Comparison of ENCODE assay signal across 25 cellular contexts in the genomic region with DNA sequence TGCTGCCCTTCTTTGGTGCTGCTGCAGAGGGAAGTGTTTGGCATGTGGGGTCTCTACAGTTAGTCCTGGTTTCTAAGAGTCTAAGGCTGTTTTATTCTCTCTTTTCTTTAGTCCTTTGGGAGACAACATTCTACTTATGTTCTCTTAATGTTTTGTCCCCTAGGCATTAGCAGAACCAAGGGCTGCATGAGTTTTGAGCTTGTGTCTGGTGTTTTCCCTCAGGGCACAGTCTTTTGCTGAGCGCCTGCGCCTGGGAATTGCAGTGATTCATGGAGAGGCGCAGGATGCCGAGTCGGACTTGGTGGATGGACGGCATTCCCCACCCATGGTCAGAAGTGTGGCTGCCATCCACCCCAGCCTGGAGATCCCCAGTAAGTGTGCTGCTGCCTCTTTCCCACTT. TPM values are rescaled to one million over a fixed set of nuclear protein-coding genes. Genes with fewer than 3 reads are reported as not detected.
"Had no signal": no experiment of that assay in that cellular context is flagged by ENCODE, and none has a peak within 500 bp of the region (broad histone marks: within the 10 kb centered on the region; RNA-seq: fewer than 3 reads in every experiment).

No MANE protein-coding gene starts in this region.

- H3K27me3 Mint-ChIP-seq: activated CD8-positive, alpha-beta T cell treated with anti-CD3 and anti-CD28 coated beads for 36 hours; activated naive CD4-positive, alpha-beta T cell treated with anti-CD3 and anti-CD28 coated beads, Interleukin-2, amount 10 ng/mL, durations not matched to agents 7 days and 5 days; activated naive CD8-positive, alpha-beta T cell treated with anti-CD3 and anti-CD28 coated beads for 36 hours had no signal

- H3K4me3 ChIP-seq: cardiac muscle cell, SJCRH30 had no signal

- H3K27ac ChIP-seq: brain microvascular endothelial cell, cardiac muscle cell, RWPE1, SJCRH30 had no signal

- DNase-seq: activated CD4-positive, alpha-beta T cell treated with anti-CD3 and anti-CD28 coated beads for 4 hours; activated CD8-positive, alpha-beta memory T cell treated with anti-CD3 and anti-CD28 coated beads, Interleukin-2, amount 50 U/mL, for 4 hours; activated CD8-positive, alpha-beta T cell treated with anti-CD3 and anti-CD28 coated beads for 36 hours; activated gamma-delta T cell treated with Interleukin-2 at 50 U/mL for 16 hours; activated naive CD4-positive, alpha-beta T cell treated with anti-CD3 and anti-CD28 coated beads, Interleukin-2, amount 10 ng/mL, durations not matched to agents 7 days and 5 days; activated naive CD8-positive, alpha-beta T cell treated with anti-CD3 and anti-CD28 coated beads for 36 hours; activated T-cell treated with anti-CD3 and anti-CD28 coated beads, Interleukin-2, amount 50 U/mL, for 72 hours; brain microvascular endothelial cell; MM.1S; NCI-H1048; NCI-H1930; NCI-H2171 treated with DMSO at 0.1 percent for 48 hours; NCI-H226; NCI-H510A; NCI-H526 treated with DMSO at 0.1 percent for 48 hours; NCI-H82; Right ventricle myocardium superior; SJCRH30 had no signal

- H3K27me3 ChIP-seq: brain microvascular endothelial cell, cardiac muscle cell, SJCRH30 had no signal

- ATAC-seq: activated CD4-positive, CD25-positive, alpha-beta regulatory T cell treated with anti-CD3 and anti-CD28 coated beads, Interleukin-2, amount 50 U/mL, for 24 hours; activated CD8-positive, alpha-beta T cell treated with anti-CD3 and anti-CD28 coated beads for 36 hours; activated T-cell treated with anti-CD3 and anti-CD28 coated beads, Interleukin-2, amount 50 U/mL, for 72 hours; SK-N-SH treated with all-trans-retinoic acid at 6 μM for 48 hours had no signal

- H3K9me3 Mint-ChIP-seq: activated CD8-positive, alpha-beta T cell treated with anti-CD3 and anti-CD28 coated beads for 36 hours; activated naive CD4-positive, alpha-beta T cell treated with anti-CD3 and anti-CD28 coated beads, Interleukin-2, amount 10 ng/mL, durations not matched to agents 7 days and 5 days; activated naive CD8-positive, alpha-beta T cell treated with anti-CD3 and anti-CD28 coated beads for 36 hours; activated T-cell treated with anti-CD3 and anti-CD28 coated beads, Interleukin-2, amount 50 U/mL, for 72 hours; activated T-helper 2 cell treated with anti-CD3 and anti-CD28 coated beads, Interferon-gamma antibody, Interleukin-2, Interleukin-4, amounts not matched to agents 10 μg/mL and 5 μg/mL and 100 μg/mL, durations not matched to agents 14 hours and 24 hours and 36 hours; T-helper 1 cell treated with Interleukin-12 subunit alpha and Interleukin-12 subunit beta and Interleukin-4 antibody, amounts not matched to agents 30 μg/mL and 1 μg/mL, for 36 hours had no signal

- H3K4me3 Mint-ChIP-seq: activated CD8-positive, alpha-beta T cell treated with anti-CD3 and anti-CD28 coated beads for 36 hours; activated naive CD4-positive, alpha-beta T cell treated with anti-CD3 and anti-CD28 coated beads, Interleukin-2, amount 10 ng/mL, durations not matched to agents 7 days and 5 days; activated naive CD8-positive, alpha-beta T cell treated with anti-CD3 and anti-CD28 coated beads for 36 hours; activated T-cell treated with anti-CD3 and anti-CD28 coated beads, Interleukin-2, amount 50 U/mL, for 72 hours; T-helper 1 cell treated with Interleukin-12 subunit alpha and Interleukin-12 subunit beta and Interleukin-4 antibody, amounts not matched to agents 30 μg/mL and 1 μg/mL, for 36 hours had no signal

- H3K4me1 ChIP-seq: SJCRH30 had no signal

- H3K4me1 Mint-ChIP-seq: activated naive CD4-positive, alpha-beta T cell treated with anti-CD3 and anti-CD28 coated beads, Interleukin-2, amount 10 ng/mL, durations not matched to agents 7 days and 5 days had no signal

- H3K27ac Mint-ChIP-seq: activated CD8-positive, alpha-beta T cell treated with anti-CD3 and anti-CD28 coated beads for 36 hours; activated naive CD4-positive, alpha-beta T cell treated with anti-CD3 and anti-CD28 coated beads, Interleukin-2, amount 10 ng/mL, durations not matched to agents 7 days and 5 days; activated naive CD8-positive, alpha-beta T cell treated with anti-CD3 and anti-CD28 coated beads for 36 hours; activated T-cell treated with anti-CD3 and anti-CD28 coated beads, Interleukin-2, amount 50 U/mL, for 72 hours; activated T-helper 2 cell treated with anti-CD3 and anti-CD28 coated beads, Interferon-gamma antibody, Interleukin-2, Interleukin-4, amounts not matched to agents 10 μg/mL and 5 μg/mL and 100 μg/mL, durations not matched to agents 14 hours and 24 hours and 36 hours; T-helper 1 cell treated with Interleukin-12 subunit alpha and Interleukin-12 subunit beta and Interleukin-4 antibody, amounts not matched to agents 30 μg/mL and 1 μg/mL, for 36 hours had no signal

RNA-seq across cellular contexts. Expression of a gene that starts 41.1 kb away (rescaled TPM):
- total RNA-seq: activated CD8-positive, alpha-beta T cell treated with anti-CD3 and anti-CD28 coated beads for 36 hours; activated naive CD8-positive, alpha-beta T cell treated with anti-CD3 and anti-CD28 coated beads for 36 hours; activated T-cell treated with anti-CD3 and anti-CD28 coated beads, Interleukin-2, amount 50 U/mL, for 72 hours; activated T-helper 2 cell treated with anti-CD3 and anti-CD28 coated beads, Interferon-gamma antibody, Interleukin-2, Interleukin-4, amounts not matched to agents 10 μg/mL and 5 μg/mL and 100 μg/mL, durations not matched to agents 14 hours and 24 hours and 36 hours; OCI-LY7; Right ventricle myocardium superior; SJCRH30 had no signal
